Comparison of ENCODE assay signal across 1 cellular context in the genomic region with DNA sequence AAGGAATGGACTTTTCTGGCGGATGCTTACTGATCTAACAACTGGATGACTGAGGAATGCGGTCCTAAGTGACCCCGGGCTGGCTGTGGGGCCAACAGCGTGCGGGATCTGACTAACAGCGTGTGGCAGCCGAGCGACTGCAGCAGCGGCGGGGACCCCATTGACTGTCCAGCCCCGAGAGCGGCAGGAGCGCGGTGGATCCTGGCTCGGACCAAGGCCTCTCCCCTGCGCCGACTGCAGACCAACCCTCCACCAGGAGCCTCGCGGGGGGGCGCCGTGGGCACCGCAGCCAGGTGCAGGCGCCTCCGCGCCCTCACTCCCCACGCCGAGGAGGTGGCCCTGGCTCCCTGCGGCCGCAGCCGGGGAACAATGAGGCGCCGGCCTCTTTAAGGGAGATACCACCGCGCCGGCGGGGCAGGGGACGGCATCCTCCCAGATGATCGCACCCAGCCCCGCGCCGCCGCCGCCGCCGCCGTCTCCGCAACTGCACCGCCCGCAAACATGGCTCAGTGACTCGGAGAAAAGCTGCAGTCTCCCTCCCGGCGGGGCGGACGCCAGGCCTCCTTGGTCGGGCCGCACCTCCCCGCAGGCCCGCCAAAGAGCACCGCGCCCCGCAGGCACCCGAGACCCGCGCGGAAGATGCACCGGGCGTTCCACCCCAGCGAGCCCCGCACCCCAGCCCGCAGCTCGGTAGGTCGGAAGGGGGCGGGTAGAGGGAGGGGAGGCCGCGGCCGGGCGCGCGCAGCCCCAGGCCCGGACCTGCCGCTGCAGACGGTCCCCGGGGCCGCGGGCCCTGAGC.
TF ChIP-seq lines count a peak whose summit lies in the region.

No MANE protein-coding gene starts in this region.

TF ChIP-seq in K562, 482 proteins besides CTCF, POLR2A, EP300 and RAD21 (continued from another document and continues in another):
- 0 out of 2 replicates have a peak, but pooled peaks have one; percentile 28 for TF ChIP-seq FOXP4 (CRISPR knock-in tag; IDR thresholded peaks at IDR 0.05; ENCODE audit: borderline replicate concordance)
- no peak for TF ChIP-seq SIN3B (IDR thresholded peaks at IDR 0.05; ENCODE audit: low read depth)
- no peak for TF ChIP-seq FOXJ3 (CRISPR knock-in tag; IDR thresholded peaks at IDR 0.05)
- TF ChIP-seq NCOA6 (IDR thresholded peaks at IDR 0.05) = no peak
- TF ChIP-seq ZFP30 (CRISPR knock-in tag; IDR thresholded peaks at IDR 0.05; ENCODE audit: borderline replicate concordance) = no peak
- peak; percentile 89 for TF ChIP-seq RBFOX2 (IDR thresholded peaks at IDR 0.05; ENCODE audit: low read depth, low read length)
- peak; percentile 90 for TF ChIP-seq MAX (CRISPR knock-in tag; IDR thresholded peaks at IDR 0.05)
- TF ChIP-seq POLR2G (IDR thresholded peaks at IDR 0.05; ENCODE audit: low read depth, low read length) = peak; percentile 90
- peak; percentile 58 for TF ChIP-seq GABPA (tag; conservative IDR thresholded peaks at IDR 0.05; ENCODE audit: low read depth)
- TF ChIP-seq TCF15 (CRISPR knock-in tag; IDR thresholded peaks at IDR 0.05) = no peak
- TF ChIP-seq ZBTB8A (IDR thresholded peaks at IDR 0.05; ENCODE audit: partially characterized antibody) = no peak
- no peak for TF ChIP-seq BRCA1 (IDR thresholded peaks at IDR 0.05)
- no peak for TF ChIP-seq BRCA1 (CRISPR knock-in tag; IDR thresholded peaks at IDR 0.05)
- TF ChIP-seq, protein P1, sequence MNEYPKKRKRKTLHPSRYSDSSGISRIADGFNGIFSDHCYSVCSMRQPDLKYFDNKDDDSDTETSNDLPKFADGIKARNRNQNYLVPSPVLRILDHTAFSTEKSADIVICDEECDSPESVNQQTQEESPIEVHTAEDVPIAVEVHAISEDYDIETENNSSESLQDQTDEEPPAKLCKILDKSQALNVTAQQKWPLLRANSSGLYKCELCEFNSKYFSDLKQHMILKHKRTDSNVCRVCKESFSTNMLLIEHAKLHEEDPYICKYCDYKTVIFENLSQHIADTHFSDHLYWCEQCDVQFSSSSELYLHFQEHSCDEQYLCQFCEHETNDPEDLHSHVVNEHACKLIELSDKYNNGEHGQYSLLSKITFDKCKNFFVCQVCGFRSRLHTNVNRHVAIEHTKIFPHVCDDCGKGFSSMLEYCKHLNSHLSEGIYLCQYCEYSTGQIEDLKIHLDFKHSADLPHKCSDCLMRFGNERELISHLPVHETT (CRISPR knock-in tag; conservative IDR thresholded peaks at IDR 0.05 in 1 of 2, IDR thresholded peaks at IDR 0.05 in 1 of 2) = no peak
- 0 out of 2 replicates have a peak, but pooled peaks have one; percentile 31 for TF ChIP-seq ZHX1 (conservative IDR thresholded peaks at IDR 0.05; ENCODE audit: low read length)
- TF ChIP-seq ILF3 (IDR thresholded peaks at IDR 0.05; ENCODE audit: borderline replicate concordance) = no peak
- TF ChIP-seq, protein P2, sequence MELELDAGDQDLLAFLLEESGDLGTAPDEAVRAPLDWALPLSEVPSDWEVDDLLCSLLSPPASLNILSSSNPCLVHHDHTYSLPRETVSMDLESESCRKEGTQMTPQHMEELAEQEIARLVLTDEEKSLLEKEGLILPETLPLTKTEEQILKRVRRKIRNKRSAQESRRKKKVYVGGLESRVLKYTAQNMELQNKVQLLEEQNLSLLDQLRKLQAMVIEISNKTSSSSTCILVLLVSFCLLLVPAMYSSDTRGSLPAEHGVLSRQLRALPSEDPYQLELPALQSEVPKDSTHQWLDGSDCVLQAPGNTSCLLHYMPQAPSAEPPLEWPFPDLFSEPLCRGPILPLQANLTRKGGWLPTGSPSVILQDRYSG (tag; conservative IDR thresholded peaks at IDR 0.05; ENCODE audit: low read depth) = no peak
- no peak for TF ChIP-seq NR2F6 (CRISPR knock-in tag; IDR thresholded peaks at IDR 0.05)
- TF ChIP-seq PHF21A (IDR thresholded peaks at IDR 0.05; ENCODE audit: borderline replicate concordance, low read depth) = no peak
- no peak for TF ChIP-seq ZNF133 (CRISPR knock-in tag; IDR thresholded peaks at IDR 0.05)
- peak; percentile 87 for TF ChIP-seq ZFX (CRISPR knock-in tag; IDR thresholded peaks at IDR 0.05)
- peak; percentile 58 for TF ChIP-seq EP400 (IDR thresholded peaks at IDR 0.05)
- no peak for TF ChIP-seq PCBP2 (IDR thresholded peaks at IDR 0.05; ENCODE audit: low read depth, low read length, poor library complexity, severe bottlenecking)
- TF ChIP-seq SMC3 (conservative IDR thresholded peaks at IDR 0.05; ENCODE audit: insufficient read depth, low read depth, low read length) = no peak
- no peak for TF ChIP-seq NFATC3 (IDR thresholded peaks at IDR 0.05)
- TF ChIP-seq HDAC1 (IDR thresholded peaks at IDR 0.05) = peak in 1 of 2 experiments; percentile 51; a peak in 1 of 4 replicates
- no peak for TF ChIP-seq FOXJ2 (tag; IDR thresholded peaks at IDR 0.05)
- TF ChIP-seq CSDE1 (IDR thresholded peaks at IDR 0.05) = no peak
- peak; percentile 52; the same call in 1 of the 2 replicates for TF ChIP-seq ZNF592 (IDR thresholded peaks at IDR 0.05)
- no peak for TF ChIP-seq NFE2 (IDR thresholded peaks at IDR 0.05; ENCODE audit: low read depth)
- TF ChIP-seq, protein P3, sequence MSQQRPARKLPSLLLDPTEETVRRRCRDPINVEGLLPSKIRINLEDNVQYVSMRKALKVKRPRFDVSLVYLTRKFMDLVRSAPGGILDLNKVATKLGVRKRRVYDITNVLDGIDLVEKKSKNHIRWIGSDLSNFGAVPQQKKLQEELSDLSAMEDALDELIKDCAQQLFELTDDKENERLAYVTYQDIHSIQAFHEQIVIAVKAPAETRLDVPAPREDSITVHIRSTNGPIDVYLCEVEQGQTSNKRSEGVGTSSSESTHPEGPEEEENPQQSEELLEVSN (IDR thresholded peaks at IDR 0.05; ENCODE audit: borderline replicate concordance in 1 of 2, extremely low read depth in 1 of 2, insufficient read depth in 1 of 2, insufficient read length in 1 of 2, low read depth in 1 of 2, low read length in 1 of 2, poor library complexity in 1 of 2, severe bottlenecking in 1 of 2) = peak; percentile 31 to 61
- no peak for TF ChIP-seq ZSCAN32 (CRISPR knock-in tag; IDR thresholded peaks at IDR 0.05)
- TF ChIP-seq DNMT1 (IDR thresholded peaks at IDR 0.05) = no peak
- no peak for TF ChIP-seq CAMTA2 (CRISPR knock-in tag; conservative IDR thresholded peaks at IDR 0.05)
- TF ChIP-seq ZNF644 (tag; IDR thresholded peaks at IDR 0.05; ENCODE audit: low read depth) = no peak; the same call in 1 of the 2 replicates
- TF ChIP-seq MXI1 (IDR thresholded peaks at IDR 0.05; ENCODE audit: low read depth, low read length) = 0 out of 2 replicates have a peak, but pooled peaks have one; percentile 12
- no peak for TF ChIP-seq BCL6 (CRISPR knock-in tag; IDR thresholded peaks at IDR 0.05)
- peak; percentile 29 for TF ChIP-seq RBM25 (IDR thresholded peaks at IDR 0.05; ENCODE audit: low read depth, low read length, severe bottlenecking)
- no peak for TF ChIP-seq ATF2 (CRISPR knock-in tag; IDR thresholded peaks at IDR 0.05)
- TF ChIP-seq, protein P4, sequence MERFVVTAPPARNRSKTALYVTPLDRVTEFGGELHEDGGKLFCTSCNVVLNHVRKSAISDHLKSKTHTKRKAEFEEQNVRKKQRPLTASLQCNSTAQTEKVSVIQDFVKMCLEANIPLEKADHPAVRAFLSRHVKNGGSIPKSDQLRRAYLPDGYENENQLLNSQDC (CRISPR knock-in tag; IDR thresholded peaks at IDR 0.05) = peak; percentile 20; the same call in 1 of the 2 replicates
- no peak for TF ChIP-seq ZNF778 (CRISPR knock-in tag; IDR thresholded peaks at IDR 0.05)
- TF ChIP-seq SMAD2 (IDR thresholded peaks at IDR 0.05; ENCODE audit: low read depth, low read length) = no peak
- TF ChIP-seq HES1 (IDR thresholded peaks at IDR 0.05; ENCODE audit: low read depth) = no peak
- no peak for TF ChIP-seq RBM22 (IDR thresholded peaks at IDR 0.05; ENCODE audit: low read depth, low read length, poor library complexity, severe bottlenecking)
- TF ChIP-seq TOE1 (IDR thresholded peaks at IDR 0.05; ENCODE audit: borderline replicate concordance) = peak; percentile 77; the same call in 1 of the 2 replicates
- TF ChIP-seq TOE1 (CRISPR knock-in tag; IDR thresholded peaks at IDR 0.05; ENCODE audit: borderline replicate concordance, low read depth) = peak; percentile 83; the same call in 1 of the 2 replicates
